36 cellular contexts compared by ENCODE assay signal in genomic region chrX:105006103-105006502, GRCh38.
"Had no signal": no experiment of that assay in that cellular context is flagged by ENCODE, and none has a peak within 500 bp of the region (broad histone marks: within the 10 kb centered on the region; RNA-seq: fewer than 3 reads in every experiment).

No MANE protein-coding gene starts in this region.

- H3K4me1 ChIP-seq: adrenal gland, body of pancreas, breast epithelium had no signal

- H3K27ac Mint-ChIP-seq: activated B cell treated with CpG ODN at 0.5 μM for 24 hours; activated CD4-positive, alpha-beta memory T cell treated with anti-CD3 and anti-CD28 coated beads for 36 hours; activated CD4-positive, alpha-beta T cell treated with anti-CD3 and anti-CD28 coated beads, Interleukin-2, amount 10 ng/mL, durations not matched to agents 24 days and 14 days; activated CD8-positive, alpha-beta T cell treated with anti-CD3 and anti-CD28 coated beads for 36 hours; activated naive CD4-positive, alpha-beta T cell treated with anti-CD3 and anti-CD28 coated beads for 36 hours; activated naive CD4-positive, alpha-beta T cell treated with anti-CD3 and anti-CD28 coated beads, Interleukin-2, amount 50 U/mL, for 72 hours; activated naive CD8-positive, alpha-beta T cell treated with anti-CD3 and anti-CD28 coated beads for 36 hours; activated T-cell treated with anti-CD3 and anti-CD28 coated beads, Interleukin-2, amount 50 U/mL, for 72 hours; activated T-helper 2 cell treated with anti-CD3 and anti-CD28 coated beads, Interferon-gamma antibody, Interleukin-2, Interleukin-4, amounts not matched to agents 10 μg/mL and 5 μg/mL and 100 μg/mL, durations not matched to agents 14 hours and 24 hours and 36 hours; T-helper 1 cell treated with Interleukin-12 subunit alpha and Interleukin-12 subunit beta and Interleukin-4 antibody, amounts not matched to agents 30 μg/mL and 1 μg/mL, for 36 hours; T-helper 2 cell treated with Interferon-gamma antibody and Interleukin-4, amounts not matched to agents 5 μg/mL and 100 μg/mL, for 36 hours had no signal

- H3K36me3 ChIP-seq: adrenal gland, brain microvascular endothelial cell, breast epithelium had no signal

- H3K9me3 ChIP-seq: adrenal gland, body of pancreas, breast epithelium had no signal

- H3K4me1 Mint-ChIP-seq: activated B cell treated with CpG ODN at 0.5 μM for 24 hours; activated CD4-positive, alpha-beta T cell treated with anti-CD3 and anti-CD28 coated beads, Interleukin-2, amount 10 ng/mL, durations not matched to agents 24 days and 14 days; activated naive CD8-positive, alpha-beta T cell treated with anti-CD3 and anti-CD28 coated beads for 36 hours; central memory CD8-positive, alpha-beta T cell had no signal

- FAIRE-seq: TTC549 had no signal

- H3K27me3 Mint-ChIP-seq: activated B cell treated with CpG ODN at 0.5 μM for 24 hours; activated CD4-positive, alpha-beta memory T cell treated with anti-CD3 and anti-CD28 coated beads for 36 hours; activated CD4-positive, alpha-beta T cell treated with anti-CD3 and anti-CD28 coated beads, Interleukin-2, amount 10 ng/mL, durations not matched to agents 24 days and 14 days; activated CD8-positive, alpha-beta T cell treated with anti-CD3 and anti-CD28 coated beads for 36 hours; activated naive CD8-positive, alpha-beta T cell treated with anti-CD3 and anti-CD28 coated beads for 36 hours; central memory CD8-positive, alpha-beta T cell had no signal

- H3K4me3 ChIP-seq: adrenal gland, body of pancreas, breast epithelium had no signal

- DNase-seq: activated B cell treated with CpG ODN at 0.5 μM for 24 hours; activated CD4-positive, alpha-beta memory T cell treated with anti-CD3 and anti-CD28 coated beads for 36 hours; activated CD4-positive, alpha-beta T cell treated with anti-CD3 and anti-CD28 coated beads for 4 hours; activated CD4-positive, alpha-beta T cell treated with anti-CD3 and anti-CD28 coated beads, Interleukin-2, amount 10 ng/mL, durations not matched to agents 24 days and 14 days; activated CD4-positive, alpha-beta T cell treated with anti-CD3 and anti-CD28 coated beads, Interleukin-2, amount 50 U/mL, for 1 hour; activated CD4-positive, alpha-beta T cell treated with anti-CD3 and anti-CD28 coated beads, Interleukin-2, amount 50 U/mL, for 4 hours; activated CD4-positive, CD25-positive, alpha-beta regulatory T cell treated with anti-CD3 and anti-CD28 coated beads, Interleukin-2, amount 50 U/mL, for 72 hours; activated CD8-positive, alpha-beta memory T cell treated with anti-CD3 and anti-CD28 coated beads, Interleukin-2, amount 50 U/mL, for 4 hours; activated CD8-positive, alpha-beta T cell treated with anti-CD3 and anti-CD28 coated beads for 36 hours; activated effector memory CD4-positive, alpha-beta T cell treated with Interleukin-2 at 50 U/mL for 16 hours; activated gamma-delta T cell; activated naive CD4-positive, alpha-beta T cell treated with anti-CD3 and anti-CD28 coated beads for 36 hours; activated naive CD4-positive, alpha-beta T cell treated with anti-CD3 and anti-CD28 coated beads, Interleukin-2, amount 50 U/mL, for 16 hours; activated naive CD8-positive, alpha-beta T cell treated with anti-CD3 and anti-CD28 coated beads for 36 hours; activated T-cell treated with anti-CD3 and anti-CD28 coated beads for 4 hours; activated T-cell treated with anti-CD3 and anti-CD28 coated beads, Interleukin-2, amount 50 U/mL, for 1 hour; activated T-cell treated with anti-CD3 and anti-CD28 coated beads, Interleukin-2, amount 50 U/mL, for 4 hours; activated T-cell treated with anti-CD3 and anti-CD28 coated beads, Interleukin-2, amount 50 U/mL, for 72 hours; adrenal gland; amniotic stem cell; aorta; body of pancreas; brain microvascular endothelial cell; caudate nucleus; cerebellar nuclear complex; T-helper 1 cell; T-helper 2 cell; T-helper 9 cell had no signal

- H3K36me3 Mint-ChIP-seq: activated CD4-positive, alpha-beta memory T cell treated with anti-CD3 and anti-CD28 coated beads for 36 hours; activated naive CD4-positive, alpha-beta T cell treated with anti-CD3 and anti-CD28 coated beads, Interleukin-2, amount 50 U/mL, for 72 hours; activated naive CD8-positive, alpha-beta T cell treated with anti-CD3 and anti-CD28 coated beads for 36 hours had no signal

- H3K9me3 Mint-ChIP-seq: activated CD4-positive, alpha-beta memory T cell treated with anti-CD3 and anti-CD28 coated beads for 36 hours; activated CD4-positive, alpha-beta T cell treated with anti-CD3 and anti-CD28 coated beads, Interleukin-2, amount 10 ng/mL, durations not matched to agents 24 days and 14 days; activated CD8-positive, alpha-beta T cell treated with anti-CD3 and anti-CD28 coated beads for 36 hours; activated naive CD4-positive, alpha-beta T cell treated with anti-CD3 and anti-CD28 coated beads, Interleukin-2, amount 50 U/mL, for 72 hours; activated naive CD8-positive, alpha-beta T cell treated with anti-CD3 and anti-CD28 coated beads for 36 hours; activated T-cell treated with anti-CD3 and anti-CD28 coated beads, Interleukin-2, amount 50 U/mL, for 4 hours; activated T-cell treated with anti-CD3 and anti-CD28 coated beads, Interleukin-2, amount 50 U/mL, for 72 hours; activated T-helper 2 cell treated with anti-CD3 and anti-CD28 coated beads, Interferon-gamma antibody, Interleukin-2, Interleukin-4, amounts not matched to agents 10 μg/mL and 5 μg/mL and 100 μg/mL, durations not matched to agents 14 hours and 24 hours and 36 hours; T-helper 2 cell treated with Interferon-gamma antibody and Interleukin-4, amounts not matched to agents 5 μg/mL and 100 μg/mL, for 36 hours had no signal

- H3K4me3 Mint-ChIP-seq: activated B cell treated with CpG ODN at 0.5 μM for 24 hours; activated CD4-positive, alpha-beta memory T cell treated with anti-CD3 and anti-CD28 coated beads for 36 hours; activated CD4-positive, alpha-beta T cell treated with anti-CD3 and anti-CD28 coated beads, Interleukin-2, amount 10 ng/mL, durations not matched to agents 24 days and 14 days; activated CD8-positive, alpha-beta T cell treated with anti-CD3 and anti-CD28 coated beads for 36 hours; activated naive CD4-positive, alpha-beta T cell treated with anti-CD3 and anti-CD28 coated beads for 36 hours; activated naive CD8-positive, alpha-beta T cell treated with anti-CD3 and anti-CD28 coated beads for 36 hours; activated T-cell treated with anti-CD3 and anti-CD28 coated beads, Interleukin-2, amount 50 U/mL, for 4 hours; activated T-cell treated with anti-CD3 and anti-CD28 coated beads, Interleukin-2, amount 50 U/mL, for 72 hours; central memory CD8-positive, alpha-beta T cell; T-helper 1 cell treated with Interleukin-12 subunit alpha and Interleukin-12 subunit beta and Interleukin-4 antibody, amounts not matched to agents 30 μg/mL and 1 μg/mL, for 36 hours; T-helper 2 cell treated with Interferon-gamma antibody and Interleukin-4, amounts not matched to agents 5 μg/mL and 100 μg/mL, for 36 hours had no signal

- H3K27ac ChIP-seq: adrenal gland, body of pancreas, brain microvascular endothelial cell, breast epithelium, VCaP had no signal

- ATAC-seq: activated CD8-positive, alpha-beta T cell treated with anti-CD3 and anti-CD28 coated beads for 36 hours; activated naive CD4-positive, alpha-beta T cell treated with anti-CD3 and anti-CD28 coated beads, Interleukin-2, amount 50 U/mL, for 72 hours; activated T-cell treated with anti-CD3 and anti-CD28 coated beads, Interleukin-2, amount 50 U/mL, for 4 hours; activated T-cell treated with anti-CD3 and anti-CD28 coated beads, Interleukin-2, amount 50 U/mL, for 72 hours; body of pancreas had no signal
